Comparison of ENCODE assay signal across 9 cellular contexts in the genomic region with DNA sequence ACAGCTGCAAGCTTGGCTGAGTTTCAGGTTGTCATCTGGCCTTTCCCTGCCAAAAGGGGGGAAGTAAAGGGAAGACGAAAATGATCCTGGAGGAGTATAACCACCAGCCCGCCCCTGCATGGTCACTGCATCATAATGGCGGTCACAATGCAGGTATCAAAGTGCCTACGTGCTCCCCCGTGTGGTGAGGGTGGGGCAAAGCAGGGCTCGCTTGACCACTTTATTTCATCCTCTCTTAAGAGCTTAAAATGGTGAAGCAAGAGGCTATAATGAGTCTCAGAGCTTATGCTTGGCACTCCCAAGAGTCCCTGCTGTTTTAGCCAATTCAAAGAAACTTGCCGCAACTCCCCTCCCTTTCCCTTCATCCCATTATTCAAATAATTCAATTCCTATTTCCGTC.
DNase-seq lines count a peak whose midpoint lies in the region; ATAC-seq and TF ChIP-seq lines count a peak whose summit lies in the region.
"Had no signal": no experiment of that assay in that cellular context is flagged by ENCODE, and none has a peak within 500 bp of the region (broad histone marks: within the 10 kb centered on the region; RNA-seq: fewer than 3 reads in every experiment).

No MANE protein-coding gene starts in this region.

- no TSS peak for BruUV-seq in PC-3 (replicated peaks; lab: Mats Ljungman, UMichigan)

- H3K4me3 ChIP-seq in PC-3 (ENCODE audit: low read length) = no peak overlapping the region

- H3K79me2 ChIP-seq in PC-3 (ENCODE audit: low read length) = no peaks in the 10 kb centered on the region

- no peak overlapping the region for H3K4me3 Mint-ChIP-seq in glutamatergic neuron (ENCODE audit: unreplicated experiment)

- no peaks in the 10 kb centered on the region for H3K27me3 Mint-ChIP-seq in glutamatergic neuron (ENCODE audit: unreplicated experiment)

- peak; percentile 5 for DNase-seq in COLO829 (ENCODE audit: low spot score)
- peak; percentile 31 for DNase-seq in PC-3
- DNase-seq in glutamatergic neuron = peak; percentile 40
- DNase-seq in NCI-H510A treated with DMSO at 0.1 percent for 48 hours (lab: John Stamatoyannopoulos, UW) = no peak
- DNase-seq in CD1c-positive myeloid dendritic cell (ENCODE audit: extremely low spot score) = no peak
- DNase-seq in omental fat pad (ENCODE audit: low spot score) = no peak
- DNase-seq: NCI-H2081 treated with DMSO at 0.1 percent for 48 hours had no signal

- H3K27me3 ChIP-seq in PC-3 (ENCODE audit: low read length) = no peaks in the 10 kb centered on the region

- H3K4me1 Mint-ChIP-seq in glutamatergic neuron (ENCODE audit: low read depth, unreplicated experiment) = no peaks in the 10 kb centered on the region

- H2AFZ ChIP-seq in PC-3 (ENCODE audit: low read length) = no peak overlapping the region

- POLR2A ChIA-PET in PC-3 (lab: Charles Lee; ENCODE audit: unreplicated experiment) = no interaction called here

- CTCF ChIA-PET in PC-3 (lab: Charles Lee) = no interaction called here

- H3K27ac Mint-ChIP-seq in glutamatergic neuron (ENCODE audit: unreplicated experiment) = no peak overlapping the region

- H3K4me2 ChIP-seq in PC-3 (ENCODE audit: low read length) = no peak overlapping the region

- H3K36me3 Mint-ChIP-seq in glutamatergic neuron (ENCODE audit: unreplicated experiment) = no peaks in the 10 kb centered on the region

- peak; percentile 63 for TF ChIP-seq CTCF in PC-3 (conservative IDR thresholded peaks at IDR 0.05; ENCODE audit: low read depth, low read length)
- peak; percentile 44 for TF ChIP-seq CTCF in glutamatergic neuron (IDR thresholded peaks at IDR 0.05; ENCODE audit: partially characterized antibody, unreplicated experiment)
- no peak for TF ChIP-seq CTCF in omental fat pad (IDR thresholded peaks at IDR 0.05)

- ATAC-seq in GM19455 (IDR thresholded peaks at IDR 0.05; ENCODE audit: unreplicated experiment) (peak; percentile 66), PC-3 (peak; percentile 45), omental fat pad (ENCODE audit: low FRiP score) (no peak), GM21717 (IDR thresholded peaks at IDR 0.05; ENCODE audit: unreplicated experiment) (no peak)

- no peaks in the 10 kb centered on the region for H3K4me1 ChIP-seq in PC-3 (ENCODE audit: insufficient read depth, low read length)

- intact Hi-C loops in PC-3 (cut with micrococcal nuclease) = no loop called here

- H4K20me1 ChIP-seq in PC-3 (ENCODE audit: low read length) = no peaks in the 10 kb centered on the region

- H3K9me3 Mint-ChIP-seq in glutamatergic neuron (ENCODE audit: unreplicated experiment) = no peaks in the 10 kb centered on the region

- H3K9ac ChIP-seq in PC-3 (ENCODE audit: low read length) = no peak overlapping the region

- H3K9me3 ChIP-seq in PC-3 (ENCODE audit: low read length) = no peaks in the 10 kb centered on the region

- no peak overlapping the region for H3K27ac ChIP-seq in PC-3 (ENCODE audit: low read length)

- H3K36me3 ChIP-seq in PC-3 (ENCODE audit: low read depth, low read length) = no peaks in the 10 kb centered on the region

- H3K9me2 ChIP-seq in PC-3 (replicated peaks; ENCODE audit: low read length) = no peaks in the 10 kb centered on the region

- H3F3A ChIP-seq in PC-3 (ENCODE audit: low read length, unreplicated experiment) = no peaks in the 10 kb centered on the region

Comparison
In these comparisons a context has a peak if more than half of its experiments do, and no peak if none do; other contexts are left out.
1. DNase-seq: peak in COLO829 (single experiment), PC-3 (single experiment) and glutamatergic neuron (single experiment); none in NCI-H510A treated with DMSO at 0.1 percent for 48 hours (single experiment), CD1c-positive myeloid dendritic cell (single experiment) and omental fat pad (single experiment).
2. ATAC-seq: peak in GM19455 (single experiment) and PC-3 (single experiment); none in omental fat pad (single experiment) and GM21717 (single experiment).
3. CTCF ChIP-seq: peak in PC-3 (single experiment) and glutamatergic neuron (single experiment); none in omental fat pad (0 of 3).